ENCODE assay signal across 1 cellular context in the genomic region with DNA sequence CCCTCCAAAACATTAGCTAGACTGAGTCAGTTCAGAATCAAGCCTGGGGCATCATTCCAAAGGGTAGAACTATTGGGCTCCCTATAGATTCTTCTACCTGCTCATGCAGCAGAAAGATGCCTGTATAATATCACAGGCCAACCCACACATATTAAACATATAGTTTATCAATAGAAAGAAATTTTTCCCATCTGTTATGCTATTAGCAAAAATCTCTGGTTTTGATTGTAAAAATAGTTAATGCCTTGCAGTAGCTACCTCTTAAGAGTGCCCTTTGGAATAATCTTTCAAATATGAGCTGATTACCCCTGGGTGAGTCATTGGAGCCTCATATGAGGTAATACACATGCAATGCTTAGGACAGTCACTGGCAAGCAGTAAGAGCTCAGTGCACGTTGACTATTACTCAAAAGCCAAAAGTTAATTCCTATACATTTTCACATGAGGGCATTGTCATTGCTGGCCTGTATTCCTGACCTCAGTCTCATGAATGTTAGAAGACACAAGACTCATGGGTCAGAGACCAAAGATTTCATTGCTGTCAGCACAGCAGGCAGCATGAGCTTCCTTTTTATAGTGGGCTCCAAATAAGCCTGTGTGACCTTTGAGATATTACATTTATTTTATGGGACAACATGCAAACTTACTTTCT.
TF ChIP-seq lines count a peak whose summit lies in the region.

No MANE protein-coding gene starts in this region.

TF ChIP-seq in K562, 482 proteins besides CTCF, POLR2A, EP300 and RAD21 (continued from another document):
- TF ChIP-seq, protein P1, sequence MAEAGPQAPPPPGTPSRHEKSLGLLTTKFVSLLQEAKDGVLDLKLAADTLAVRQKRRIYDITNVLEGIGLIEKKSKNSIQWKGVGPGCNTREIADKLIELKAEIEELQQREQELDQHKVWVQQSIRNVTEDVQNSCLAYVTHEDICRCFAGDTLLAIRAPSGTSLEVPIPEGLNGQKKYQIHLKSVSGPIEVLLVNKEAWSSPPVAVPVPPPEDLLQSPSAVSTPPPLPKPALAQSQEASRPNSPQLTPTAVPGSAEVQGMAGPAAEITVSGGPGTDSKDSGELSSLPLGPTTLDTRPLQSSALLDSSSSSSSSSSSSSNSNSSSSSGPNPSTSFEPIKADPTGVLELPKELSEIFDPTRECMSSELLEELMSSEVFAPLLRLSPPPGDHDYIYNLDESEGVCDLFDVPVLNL (CRISPR knock-in tag; IDR thresholded peaks at IDR 0.05; ENCODE audit: low read depth) = no peak
- TF ChIP-seq ZNF140 (CRISPR knock-in tag; IDR thresholded peaks at IDR 0.05) (no peak), CHCHD3 (CRISPR knock-in tag; IDR thresholded peaks at IDR 0.05) (no peak), SAFB2 (IDR thresholded peaks at IDR 0.05; ENCODE audit: borderline replicate concordance, low read depth, low read length, severe bottlenecking) (no peak), HDAC8 (tag; IDR thresholded peaks at IDR 0.05) (no peak)
